In genomic region chr20:1381753-1382591, GRCh38 we compare ENCODE assay signal across 1 cellular context.
A peak's percentile ranks its signal among the peaks of the same experiment; 100 is the strongest.
TF ChIP-seq lines count a peak whose summit lies in the region.

No MANE protein-coding gene starts in this region.

TF ChIP-seq in HepG2, 621 proteins besides CTCF, POLR2A, EP300 and RAD21:
- TF ChIP-seq NFE2L2 (IDR thresholded peaks at IDR 0.05; ENCODE audit: low read length) (0 out of 2 replicates have a peak, but pooled peaks have one; percentile 50), SMYD3 (CRISPR knock-in tag; IDR thresholded peaks at IDR 0.05) (0 out of 2 replicates have a peak, but pooled peaks have one; percentile 29), SRSF9 (IDR thresholded peaks at IDR 0.05; ENCODE audit: borderline replicate concordance, insufficient read depth, low read depth, low read length, poor library complexity, severe bottlenecking) (no peak), ZNF776 (CRISPR knock-in tag; IDR thresholded peaks at IDR 0.05) (no peak)
